12 cellular contexts compared by ENCODE assay signal in the genomic region with DNA sequence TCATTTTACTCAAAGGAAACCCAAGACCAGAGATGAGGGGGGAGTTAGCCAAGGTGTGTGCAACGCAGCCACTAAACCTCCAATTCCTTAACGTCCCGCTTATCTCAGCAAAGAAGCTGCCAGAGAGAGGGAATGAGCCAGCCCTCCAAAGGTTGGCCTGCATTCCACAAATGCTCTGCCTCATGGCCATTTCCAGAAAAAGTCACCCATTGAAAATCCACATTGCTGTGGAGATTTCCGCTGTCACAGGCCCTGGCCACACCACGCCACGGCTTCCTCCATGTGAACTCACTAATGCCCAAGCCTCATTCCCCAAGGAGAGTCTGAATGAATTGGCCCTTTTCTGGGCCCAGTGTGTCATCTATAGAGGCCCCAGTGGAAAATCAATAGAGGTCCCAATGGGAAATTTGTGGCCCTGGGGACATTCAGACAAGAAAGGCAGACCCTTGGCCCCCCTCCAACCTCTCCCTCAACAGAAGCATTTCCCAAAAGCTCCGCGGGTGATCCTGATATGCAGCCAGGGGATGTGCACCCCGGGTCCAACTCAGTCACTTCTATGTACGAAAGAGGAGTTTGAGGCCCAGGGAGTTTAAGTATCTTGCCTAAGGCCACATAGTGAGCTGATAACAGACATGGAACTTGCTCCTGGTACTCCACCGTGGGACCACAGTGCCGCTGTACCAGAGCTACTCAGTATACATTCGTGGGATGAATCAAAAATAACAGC. TPM values are rescaled to one million over a fixed set of nuclear protein-coding genes. Genes with fewer than 3 reads are reported as not detected.
DNase-seq lines count a peak whose midpoint lies in the region; TF ChIP-seq lines count a peak whose summit lies in the region.
"Had no signal": no experiment of that assay in that cellular context is flagged by ENCODE, and none has a peak within 500 bp of the region (broad histone marks: within the 10 kb centered on the region; RNA-seq: fewer than 3 reads in every experiment).

No MANE protein-coding gene starts in this region.

- H3K9me3 ChIP-seq in left ventricle myocardium inferior (replicated peaks) = no peaks in the 10 kb centered on the region
- no peaks in the 10 kb centered on the region for H3K9me3 ChIP-seq in prostate gland

- TF ChIP-seq CTCF in left ventricle myocardium inferior (IDR thresholded peaks at IDR 0.05; ENCODE audit: borderline replicate concordance) = no peak
- no peak for TF ChIP-seq CTCF in prostate gland (IDR thresholded peaks at IDR 0.05)

- H3K4me1 ChIP-seq in left ventricle myocardium inferior (peaks cover 98% of the 10 kb centered on the region), prostate gland (replicated peaks) (peaks cover 8% of the 10 kb centered on the region)

- peaks cover 34% of the 10 kb centered on the region for H3K36me3 ChIP-seq in left ventricle myocardium inferior
- H3K36me3 ChIP-seq in prostate gland = no peaks in the 10 kb centered on the region

- no peak for TF ChIP-seq POLR2A in prostate gland (IDR thresholded peaks at IDR 0.05)

- intact Hi-C loops in left ventricle myocardium inferior (cut with micrococcal nuclease) (no loop called here), prostate gland (cut with DNase I) (no loop called here)

- DNase-seq in EL = peak; percentile 83
- peak; percentile 31 to 82 for DNase-seq in SW 1271 (lab: John Stamatoyannopoulos, UW)
- no peak for DNase-seq in left ventricle myocardium inferior
- DNase-seq in prostate gland (ENCODE audit: low spot score) = no peak
- no peak for DNase-seq in NCI-H146 treated with DMSO at 0.1 percent for 48 hours (lab: John Stamatoyannopoulos, UW; ENCODE audit: unreplicated experiment)
- no peak for DNase-seq in HCEC 1CT
- DNase-seq in activated T-cell treated with anti-CD3 and anti-CD28 coated beads, Interleukin-2, amount 50 U/mL, for 48 hours = no peak
- DNase-seq in ecto neural progenitor cell (ENCODE audit: low spot score) = no peak
- DNase-seq: activated CD4-positive, alpha-beta T cell treated with anti-CD3 and anti-CD28 coated beads for 36 hours; DMS 273 treated with DMSO at 0.1 percent for 48 hours; naive thymus-derived CD8-positive, alpha-beta T cell; NCI-H526 treated with DMSO at 0.1 percent for 48 hours had no signal

- H3K27ac ChIP-seq in left ventricle myocardium inferior (replicated peaks) (peak overlapping the region; percentile 98), prostate gland (peak overlapping the region; percentile 69 to 70)

- WGBS in prostate gland = 49% methylated on average over 13 of the region's 13 CpGs

- no peaks in the 10 kb centered on the region for H3K27me3 ChIP-seq in left ventricle myocardium inferior (ENCODE audit: low read depth)
- no peaks in the 10 kb centered on the region for H3K27me3 ChIP-seq in prostate gland (replicated peaks; ENCODE audit: insufficient read depth)

- H3K4me3 ChIP-seq in left ventricle myocardium inferior (peak overlapping the region; percentile 56), prostate gland (no peak overlapping the region)

RNA-seq across cellular contexts. Expression of a gene that starts 8.8 kb away (rescaled TPM):
- total RNA-seq in left ventricle myocardium inferior (9.6 TPM), prostate gland (10 to 100 TPM; 14.8 to 17.7 TPM)
- total RNA-seq: naive thymus-derived CD8-positive, alpha-beta T cell had no signal

Comparison
In these comparisons a context has a peak if more than half of its experiments do, and no peak if none do; other contexts are left out.
1. DNase-seq: peak in EL (single experiment) and SW 1271 (2 of 2); none in left ventricle myocardium inferior (single experiment), prostate gland (single experiment), NCI-H146 treated with DMSO at 0.1 percent for 48 hours (single experiment), HCEC 1CT (single experiment), activated T-cell treated with anti-CD3 and anti-CD28 coated beads, Interleukin-2, amount 50 U/mL, for 48 hours (0 of 2) and ecto neural progenitor cell (single experiment).